1 cellular context compared by ENCODE assay signal in the genomic region with DNA sequence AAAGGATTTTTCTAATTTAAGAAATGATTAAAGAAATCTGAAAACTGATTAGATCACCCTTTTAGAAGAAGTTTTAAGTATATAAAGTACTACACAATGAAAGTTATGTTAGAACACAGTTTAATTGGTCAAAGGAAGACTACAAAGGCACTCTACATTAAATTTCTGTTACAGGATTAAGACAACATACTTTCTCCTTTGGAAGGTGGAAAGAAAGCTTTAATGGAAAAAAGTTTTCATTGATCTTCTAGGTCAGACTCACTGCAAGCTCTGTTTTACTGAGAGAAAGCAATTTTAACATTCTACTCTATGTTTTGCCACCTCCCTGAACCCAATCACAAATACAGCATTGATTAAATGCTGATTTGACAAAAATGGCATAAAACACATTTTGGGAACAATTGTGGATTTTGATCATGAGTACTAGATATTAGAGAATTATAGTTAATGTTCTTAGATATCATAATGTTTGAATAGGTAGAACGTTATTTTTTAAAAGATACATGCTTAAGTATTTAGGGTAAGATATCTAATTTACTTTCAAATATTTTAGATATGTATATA.
TF ChIP-seq lines count a peak whose summit lies in the region.

No MANE protein-coding gene starts in this region.

TF ChIP-seq in IMR-90, 13 proteins besides CTCF, POLR2A, EP300 and RAD21:
- no peak for TF ChIP-seq MAZ (IDR thresholded peaks at IDR 0.05; ENCODE audit: borderline replicate concordance, low read depth, low read length)
- TF ChIP-seq, protein P1, sequence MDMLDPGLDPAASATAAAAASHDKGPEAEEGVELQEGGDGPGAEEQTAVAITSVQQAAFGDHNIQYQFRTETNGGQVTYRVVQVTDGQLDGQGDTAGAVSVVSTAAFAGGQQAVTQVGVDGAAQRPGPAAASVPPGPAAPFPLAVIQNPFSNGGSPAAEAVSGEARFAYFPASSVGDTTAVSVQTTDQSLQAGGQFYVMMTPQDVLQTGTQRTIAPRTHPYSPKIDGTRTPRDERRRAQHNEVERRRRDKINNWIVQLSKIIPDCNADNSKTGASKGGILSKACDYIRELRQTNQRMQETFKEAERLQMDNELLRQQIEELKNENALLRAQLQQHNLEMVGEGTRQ (IDR thresholded peaks at IDR 0.05; ENCODE audit: low read depth, low read length), result no peak
- peak; percentile 98 for TF ChIP-seq MAFK (IDR thresholded peaks at IDR 0.05; ENCODE audit: low read depth, low read length)
- no peak for TF ChIP-seq SMC3 (IDR thresholded peaks at IDR 0.05; ENCODE audit: low read depth, low read length)
- no peak for TF ChIP-seq CHD1 (IDR thresholded peaks at IDR 0.05; ENCODE audit: low read depth, low read length)
- TF ChIP-seq CEBPB (IDR thresholded peaks at IDR 0.05; ENCODE audit: low read depth, low read length), result no peak
- TF ChIP-seq FOS (IDR thresholded peaks at IDR 0.05; ENCODE audit: low read depth, low read length), result no peak
